Comparison of ENCODE assay signal across 8 cellular contexts in genomic region chr5:107388111-107388861, GRCh38.
A peak's percentile ranks its signal among the peaks of the same experiment; 100 is the strongest.
DNase-seq lines count a peak whose midpoint lies in the region; ATAC-seq and TF ChIP-seq lines count a peak whose summit lies in the region.

No MANE protein-coding gene starts in this region.

- in situ Hi-C loops in Caki2 (cut with HindIII; ENCODE audit: low pct_unique_long_range_greater_than_20kb, low sequenced_read_pairs), result no loop called here

- no peak overlapping the region for H3K4me3 ChIP-seq in left lung

- no peaks in the 10 kb centered on the region for H3K27me3 Mint-ChIP-seq in activated CD4-positive, alpha-beta memory T cell treated with anti-CD3 and anti-CD28 coated beads for 36 hours

- H3K36me3 Mint-ChIP-seq in activated CD4-positive, alpha-beta memory T cell treated with anti-CD3 and anti-CD28 coated beads for 36 hours, result no peaks in the 10 kb centered on the region

- ATAC-seq in GM21381 (IDR thresholded peaks at IDR 0.05; ENCODE audit: unreplicated experiment) (peak; percentile 35), HG03575 (IDR thresholded peaks at IDR 0.05; ENCODE audit: extremely low read depth, insufficient number of reproducible peaks, low FRiP score, unreplicated experiment) (peak; percentile 28), left lung (peak; percentile 56)

- H3K4me3 Mint-ChIP-seq in activated CD4-positive, alpha-beta memory T cell treated with anti-CD3 and anti-CD28 coated beads for 36 hours, result no peak overlapping the region

- no peak for TF ChIP-seq CTCF in left lung (IDR thresholded peaks at IDR 0.05)

- H3K36me3 ChIP-seq in left lung, result no peaks in the 10 kb centered on the region

- H3K27ac ChIP-seq in left lung, result peak overlapping the region in 1 of 2 donors; percentile 72

- H3K9me3 Mint-ChIP-seq in activated CD4-positive, alpha-beta memory T cell treated with anti-CD3 and anti-CD28 coated beads for 36 hours, result no peaks in the 10 kb centered on the region

- intact Hi-C loops in activated CD4-positive, alpha-beta memory T cell treated with anti-CD3 and anti-CD28 coated beads for 36 hours (cut with micrococcal nuclease), result loop anchor here (1.0 to 5.0 kb wide), 5 partner anchors 89 to 284 kb away; partner anchors contain the start of gene EFNA5
- intact Hi-C loops in left lung (cut with DNase I), result no loop called here

- H3K27ac Mint-ChIP-seq in activated CD4-positive, alpha-beta memory T cell treated with anti-CD3 and anti-CD28 coated beads for 36 hours, result peak overlapping the region; percentile 58

- H3K27me3 ChIP-seq in left lung, result no peaks in the 10 kb centered on the region

- H3K9me3 ChIP-seq in left lung, result no peaks in the 10 kb centered on the region

- H3K4me1 ChIP-seq in left lung, result peaks cover 14 to 28% of the 10 kb centered on the region in 2 donors

- CTCF ChIA-PET in activated CD4-positive, alpha-beta memory T cell treated with anti-CD3 and anti-CD28 coated beads for 36 hours (lab: Charles Lee), result interaction anchor here (1.2 to 1.4 kb wide), 3 partner anchors 125 to 184 kb away, joined by 3 to 4 read pairs (median 3); no protein-coding TSS in a partner anchor

- H3K4me1 Mint-ChIP-seq in activated CD4-positive, alpha-beta memory T cell treated with anti-CD3 and anti-CD28 coated beads for 36 hours (ENCODE audit: low read depth), result peaks cover 27% of the 10 kb centered on the region

- POLR2A ChIA-PET in activated CD4-positive, alpha-beta memory T cell treated with anti-CD3 and anti-CD28 coated beads for 36 hours (lab: Charles Lee), result no interaction called here

- peak; percentile 70 for DNase-seq in Caki2 (ENCODE audit: low read depth)
- peak; percentile 17 for DNase-seq in activated CD4-positive, alpha-beta memory T cell treated with anti-CD3 and anti-CD28 coated beads for 36 hours
- DNase-seq in left lung, result no peak
- no peak for DNase-seq in NCI-H1436 treated with DMSO at 0.1 percent for 48 hours (lab: John Stamatoyannopoulos, UW)
- no peak for DNase-seq in NCI-H524 (lab: John Stamatoyannopoulos, UW)
- no peak for DNase-seq in activated CD4-positive, CD25-positive, alpha-beta regulatory T cell treated with anti-CD3 and anti-CD28 coated beads, Interleukin-2, amount 50 U/mL, for 72 hours

Comparison
In these comparisons a context has a peak if more than half of its experiments do, and no peak if none do; other contexts are left out.
1. DNase-seq: peak in Caki2 (single experiment) and activated CD4-positive, alpha-beta memory T cell treated with anti-CD3 and anti-CD28 coated beads for 36 hours (single experiment); none in left lung (0 of 2), NCI-H1436 treated with DMSO at 0.1 percent for 48 hours (single experiment), NCI-H524 (0 of 2) and activated CD4-positive, CD25-positive, alpha-beta regulatory T cell treated with anti-CD3 and anti-CD28 coated beads, Interleukin-2, amount 50 U/mL, for 72 hours (single experiment).
2. Peak in every context shown above with its lines, with median percentiles within 50 percentile points of each other: ATAC-seq.